In the genomic region with DNA sequence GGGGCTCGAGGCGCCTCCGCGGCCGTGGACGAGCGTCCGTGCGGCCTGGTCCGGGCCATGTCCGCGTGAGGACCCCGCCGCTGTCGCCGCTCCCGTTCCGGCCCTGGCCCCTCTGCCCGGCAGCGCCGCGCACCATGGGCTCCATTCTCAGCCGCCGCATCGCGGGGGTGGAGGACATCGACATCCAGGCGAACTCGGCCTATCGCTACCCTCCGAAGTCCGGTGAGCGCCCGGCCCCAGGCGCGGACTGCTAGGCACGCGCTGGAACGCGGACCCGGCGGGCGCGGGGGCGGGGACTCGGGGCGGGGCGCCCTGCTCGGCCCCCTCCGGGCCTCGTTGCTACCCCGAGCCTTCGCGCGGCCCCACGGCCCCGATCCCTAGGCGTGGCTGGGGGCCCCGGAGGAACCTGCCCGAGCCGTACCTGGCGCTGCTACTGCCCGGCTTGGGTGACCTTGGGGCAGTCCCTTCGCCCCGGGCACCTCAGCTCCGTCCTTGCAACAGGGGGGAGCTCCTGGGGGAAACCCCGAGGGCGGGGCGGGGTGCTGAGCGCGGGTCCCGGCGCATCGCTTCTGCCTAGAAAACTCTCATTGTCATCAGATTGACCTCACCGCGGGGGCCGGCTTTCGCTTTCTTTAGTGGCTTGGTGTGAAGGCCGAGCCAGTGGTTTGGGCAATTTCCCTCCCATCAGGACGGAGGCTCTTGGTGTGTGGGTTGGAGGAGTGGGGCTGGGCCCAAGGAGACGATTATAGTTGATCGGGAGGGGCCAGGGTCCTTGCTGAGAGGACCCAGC, we compare ENCODE assay signal across 8 cellular contexts.
DNase-seq lines count a peak whose midpoint lies in the region; ATAC-seq and TF ChIP-seq lines count a peak whose summit lies in the region.

No MANE protein-coding gene starts in this region.

- peak; percentile 46 for ATAC-seq in GM21423 (IDR thresholded peaks at IDR 0.05; ENCODE audit: unreplicated experiment)

- H3K27ac ChIP-seq in HUES6 (ENCODE audit: low read depth, low read length) (peak overlapping the region; percentile 87), caudate nucleus (ENCODE audit: low read depth, low read length) (peak overlapping the region; percentile 92), layer of hippocampus (ENCODE audit: low read depth, low read length) (peak overlapping the region; percentile 94)

- no peaks in the 10 kb centered on the region for H3K9me3 ChIP-seq in HUES6 (ENCODE audit: control insufficient read depth, insufficient read depth, low read depth, low read length)

- peak overlapping the region; percentile 94 for H3K9ac ChIP-seq in HUES6 (ENCODE audit: low read length)

- H3K36me3 ChIP-seq in HUES6 (ENCODE audit: control insufficient read depth, insufficient read depth, low read length), result no peaks in the 10 kb centered on the region

- TF ChIP-seq CTCF in WI38 (IDR thresholded peaks at IDR 0.05; ENCODE audit: low read depth, low read length), result no peak

- DNase-seq in DMS53 (lab: John Stamatoyannopoulos, UW) (peak; percentile 81), caudate nucleus (lab: John Stamatoyannopoulos, UW) (peak in 27 of 61 donors; percentile 9 to 66 (median 41)), NCI-H1694 (lab: John Stamatoyannopoulos, UW) (no peak)
- peak; percentile 76 for DNase-seq in stimulated activated CD4-positive, alpha-beta T cell treated with anti-CD3 and anti-CD28 coated beads, Interleukin-1b, Interleukin-23, amount 100 ng/mL, for 48 hours

- H3K27me3 ChIP-seq in HUES6 (ENCODE audit: control insufficient read depth, insufficient read depth, low read length) (no peaks in the 10 kb centered on the region), layer of hippocampus (ENCODE audit: control insufficient read depth, insufficient read depth, low read length) (no peaks in the 10 kb centered on the region)

- peak overlapping the region; percentile 90 for H3K4me3 ChIP-seq in HUES6 (ENCODE audit: low read depth, low read length)
- H3K4me3 ChIP-seq in WI38 (ENCODE audit: low read depth, low read length), result peak overlapping the region; percentile 88

- H3K4me1 ChIP-seq in HUES6 (ENCODE audit: control insufficient read depth, insufficient read depth, low read length), result peaks cover 11% of the 10 kb centered on the region
